Comparison of ENCODE assay signal across 1 cellular context in genomic region chr10:99520804-99521473, GRCh38.
TF ChIP-seq lines count a peak whose summit lies in the region.

No MANE protein-coding gene starts in this region.

TF ChIP-seq in HepG2, 621 proteins besides CTCF, POLR2A, EP300 and RAD21 (continued from another document):
- TF ChIP-seq MYPOP (CRISPR knock-in tag; IDR thresholded peaks at IDR 0.05): peak; percentile 89; the same call in 1 of the 2 replicates
